In the genomic region with DNA sequence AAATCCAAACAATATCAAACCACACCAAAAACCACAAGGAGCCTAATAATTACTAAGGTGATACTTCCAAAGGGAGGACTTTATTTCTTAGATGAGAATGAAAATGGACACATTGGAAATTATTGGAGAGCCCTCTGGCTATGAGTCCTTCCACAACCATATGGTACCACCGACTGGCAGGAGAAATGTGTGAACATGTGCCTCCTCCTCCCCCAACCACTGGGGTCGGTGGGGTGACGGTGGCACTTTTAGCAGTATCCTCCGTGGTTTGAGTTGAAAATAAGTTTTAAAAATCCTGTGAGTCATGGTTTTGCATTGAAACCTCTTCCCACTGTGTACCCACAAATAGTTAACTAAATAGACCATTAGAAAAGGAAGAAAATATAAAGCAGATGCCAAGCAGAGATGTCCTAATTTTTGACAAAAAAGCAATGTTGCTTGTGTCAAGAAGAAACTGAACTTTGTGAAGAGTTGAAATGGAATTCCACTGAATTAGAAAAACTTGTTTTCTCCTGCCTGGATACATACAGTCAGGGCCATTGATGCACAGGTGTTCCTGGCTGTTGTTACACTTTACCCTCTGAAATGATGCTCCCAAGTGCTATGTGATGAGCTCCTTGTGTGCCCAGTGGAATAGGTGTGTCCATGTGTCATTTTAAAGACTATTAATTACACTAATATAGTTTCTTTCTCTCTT, we compare ENCODE assay signal across 1 cellular context.
TF ChIP-seq lines count a peak whose summit lies in the region.

No MANE protein-coding gene starts in this region.

TF ChIP-seq in GM23338, 12 proteins besides CTCF, POLR2A, EP300 and RAD21 (continued from another document):
- TF ChIP-seq, protein P1, sequence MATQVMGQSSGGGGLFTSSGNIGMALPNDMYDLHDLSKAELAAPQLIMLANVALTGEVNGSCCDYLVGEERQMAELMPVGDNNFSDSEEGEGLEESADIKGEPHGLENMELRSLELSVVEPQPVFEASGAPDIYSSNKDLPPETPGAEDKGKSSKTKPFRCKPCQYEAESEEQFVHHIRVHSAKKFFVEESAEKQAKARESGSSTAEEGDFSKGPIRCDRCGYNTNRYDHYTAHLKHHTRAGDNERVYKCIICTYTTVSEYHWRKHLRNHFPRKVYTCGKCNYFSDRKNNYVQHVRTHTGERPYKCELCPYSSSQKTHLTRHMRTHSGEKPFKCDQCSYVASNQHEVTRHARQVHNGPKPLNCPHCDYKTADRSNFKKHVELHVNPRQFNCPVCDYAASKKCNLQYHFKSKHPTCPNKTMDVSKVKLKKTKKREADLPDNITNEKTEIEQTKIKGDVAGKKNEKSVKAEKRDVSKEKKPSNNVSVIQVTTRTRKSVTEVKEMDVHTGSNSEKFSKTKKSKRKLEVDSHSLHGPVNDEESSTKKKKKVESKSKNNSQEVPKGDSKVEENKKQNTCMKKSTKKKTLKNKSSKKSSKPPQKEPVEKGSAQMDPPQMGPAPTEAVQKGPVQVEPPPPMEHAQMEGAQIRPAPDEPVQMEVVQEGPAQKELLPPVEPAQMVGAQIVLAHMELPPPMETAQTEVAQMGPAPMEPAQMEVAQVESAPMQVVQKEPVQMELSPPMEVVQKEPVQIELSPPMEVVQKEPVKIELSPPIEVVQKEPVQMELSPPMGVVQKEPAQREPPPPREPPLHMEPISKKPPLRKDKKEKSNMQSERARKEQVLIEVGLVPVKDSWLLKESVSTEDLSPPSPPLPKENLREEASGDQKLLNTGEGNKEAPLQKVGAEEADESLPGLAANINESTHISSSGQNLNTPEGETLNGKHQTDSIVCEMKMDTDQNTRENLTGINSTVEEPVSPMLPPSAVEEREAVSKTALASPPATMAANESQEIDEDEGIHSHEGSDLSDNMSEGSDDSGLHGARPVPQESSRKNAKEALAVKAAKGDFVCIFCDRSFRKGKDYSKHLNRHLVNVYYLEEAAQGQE (IDR thresholded peaks at IDR 0.05; ENCODE audit: unreplicated experiment): no peak
- TF ChIP-seq POLR2AphosphoS5 (IDR thresholded peaks at IDR 0.05; ENCODE audit: low read depth) (no peak), EZH2phosphoT487 (IDR thresholded peaks at IDR 0.05; ENCODE audit: unreplicated experiment) (no peak), EZH2 (IDR thresholded peaks at IDR 0.05; ENCODE audit: low read depth, unreplicated experiment) (no peak), JUNB (IDR thresholded peaks at IDR 0.05; ENCODE audit: unreplicated experiment) (no peak), NANOG (IDR thresholded peaks at IDR 0.05; ENCODE audit: borderline replicate concordance) (no peak), ZNF331 (CRISPR knock-in tag; IDR thresholded peaks at IDR 0.05; ENCODE audit: low read depth) (no peak), ZNF114 (CRISPR knock-in tag; IDR thresholded peaks at IDR 0.05) (no peak)
- TF ChIP-seq, protein P2, sequence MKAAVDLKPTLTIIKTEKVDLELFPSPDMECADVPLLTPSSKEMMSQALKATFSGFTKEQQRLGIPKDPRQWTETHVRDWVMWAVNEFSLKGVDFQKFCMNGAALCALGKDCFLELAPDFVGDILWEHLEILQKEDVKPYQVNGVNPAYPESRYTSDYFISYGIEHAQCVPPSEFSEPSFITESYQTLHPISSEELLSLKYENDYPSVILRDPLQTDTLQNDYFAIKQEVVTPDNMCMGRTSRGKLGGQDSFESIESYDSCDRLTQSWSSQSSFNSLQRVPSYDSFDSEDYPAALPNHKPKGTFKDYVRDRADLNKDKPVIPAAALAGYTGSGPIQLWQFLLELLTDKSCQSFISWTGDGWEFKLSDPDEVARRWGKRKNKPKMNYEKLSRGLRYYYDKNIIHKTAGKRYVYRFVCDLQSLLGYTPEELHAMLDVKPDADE (IDR thresholded peaks at IDR 0.05): no peak
- TF ChIP-seq, protein P3, sequence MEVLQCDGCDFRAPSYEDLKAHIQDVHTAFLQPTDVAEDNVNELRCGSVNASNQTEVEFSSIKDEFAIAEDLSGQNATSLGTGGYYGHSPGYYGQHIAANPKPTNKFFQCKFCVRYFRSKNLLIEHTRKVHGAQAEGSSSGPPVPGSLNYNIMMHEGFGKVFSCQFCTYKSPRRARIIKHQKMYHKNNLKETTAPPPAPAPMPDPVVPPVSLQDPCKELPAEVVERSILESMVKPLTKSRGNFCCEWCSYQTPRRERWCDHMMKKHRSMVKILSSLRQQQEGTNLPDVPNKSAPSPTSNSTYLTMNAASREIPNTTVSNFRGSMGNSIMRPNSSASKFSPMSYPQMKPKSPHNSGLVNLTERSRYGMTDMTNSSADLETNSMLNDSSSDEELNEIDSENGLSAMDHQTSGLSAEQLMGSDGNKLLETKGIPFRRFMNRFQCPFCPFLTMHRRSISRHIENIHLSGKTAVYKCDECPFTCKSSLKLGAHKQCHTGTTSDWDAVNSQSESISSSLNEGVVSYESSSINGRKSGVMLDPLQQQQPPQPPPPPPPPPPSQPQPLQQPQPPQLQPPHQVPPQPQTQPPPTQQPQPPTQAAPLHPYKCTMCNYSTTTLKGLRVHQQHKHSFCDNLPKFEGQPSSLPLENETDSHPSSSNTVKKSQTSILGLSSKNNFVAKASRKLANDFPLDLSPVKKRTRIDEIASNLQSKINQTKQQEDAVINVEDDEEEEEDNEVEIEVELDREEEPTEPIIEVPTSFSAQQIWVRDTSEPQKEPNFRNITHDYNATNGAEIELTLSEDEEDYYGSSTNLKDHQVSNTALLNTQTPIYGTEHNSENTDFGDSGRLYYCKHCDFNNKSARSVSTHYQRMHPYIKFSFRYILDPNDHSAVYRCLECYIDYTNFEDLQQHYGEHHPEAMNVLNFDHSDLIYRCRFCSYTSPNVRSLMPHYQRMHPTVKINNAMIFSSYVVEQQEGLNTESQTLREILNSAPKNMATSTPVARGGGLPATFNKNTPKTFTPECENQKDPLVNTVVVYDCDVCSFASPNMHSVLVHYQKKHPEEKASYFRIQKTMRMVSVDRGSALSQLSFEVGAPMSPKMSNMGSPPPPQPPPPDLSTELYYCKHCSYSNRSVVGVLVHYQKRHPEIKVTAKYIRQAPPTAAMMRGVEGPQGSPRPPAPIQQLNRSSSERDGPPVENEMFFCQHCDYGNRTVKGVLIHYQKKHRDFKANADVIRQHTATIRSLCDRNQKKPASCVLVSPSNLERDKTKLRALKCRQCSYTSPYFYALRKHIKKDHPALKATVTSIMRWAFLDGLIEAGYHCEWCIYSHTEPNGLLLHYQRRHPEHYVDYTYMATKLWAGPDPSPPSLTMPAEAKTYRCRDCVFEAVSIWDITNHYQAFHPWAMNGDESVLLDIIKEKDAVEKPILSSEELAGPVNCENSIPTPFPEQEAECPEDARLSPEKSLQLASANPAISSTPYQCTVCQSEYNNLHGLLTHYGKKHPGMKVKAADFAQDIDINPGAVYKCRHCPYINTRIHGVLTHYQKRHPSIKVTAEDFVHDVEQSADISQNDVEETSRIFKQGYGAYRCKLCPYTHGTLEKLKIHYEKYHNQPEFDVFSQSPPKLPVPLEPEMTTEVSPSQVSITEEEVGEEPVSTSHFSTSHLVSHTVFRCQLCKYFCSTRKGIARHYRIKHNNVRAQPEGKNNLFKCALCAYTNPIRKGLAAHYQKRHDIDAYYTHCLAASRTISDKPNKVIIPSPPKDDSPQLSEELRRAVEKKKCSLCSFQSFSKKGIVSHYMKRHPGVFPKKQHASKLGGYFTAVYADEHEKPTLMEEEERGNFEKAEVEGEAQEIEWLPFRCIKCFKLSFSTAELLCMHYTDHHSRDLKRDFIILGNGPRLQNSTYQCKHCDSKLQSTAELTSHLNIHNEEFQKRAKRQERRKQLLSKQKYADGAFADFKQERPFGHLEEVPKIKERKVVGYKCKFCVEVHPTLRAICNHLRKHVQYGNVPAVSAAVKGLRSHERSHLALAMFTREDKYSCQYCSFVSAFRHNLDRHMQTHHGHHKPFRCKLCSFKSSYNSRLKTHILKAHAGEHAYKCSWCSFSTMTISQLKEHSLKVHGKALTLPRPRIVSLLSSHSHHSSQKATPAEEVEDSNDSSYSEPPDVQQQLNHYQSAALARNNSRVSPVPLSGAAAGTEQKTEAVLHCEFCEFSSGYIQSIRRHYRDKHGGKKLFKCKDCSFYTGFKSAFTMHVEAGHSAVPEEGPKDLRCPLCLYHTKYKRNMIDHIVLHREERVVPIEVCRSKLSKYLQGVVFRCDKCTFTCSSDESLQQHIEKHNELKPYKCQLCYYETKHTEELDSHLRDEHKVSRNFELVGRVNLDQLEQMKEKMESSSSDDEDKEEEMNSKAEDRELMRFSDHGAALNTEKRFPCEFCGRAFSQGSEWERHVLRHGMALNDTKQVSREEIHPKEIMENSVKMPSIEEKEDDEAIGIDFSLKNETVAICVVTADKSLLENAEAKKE (CRISPR knock-in tag; IDR thresholded peaks at IDR 0.05): no peak
